ENCODE assay signal across 17 cellular contexts in genomic region chr3:98918586-98918985, GRCh38. TPM values are rescaled to one million over a fixed set of nuclear protein-coding genes. Genes with fewer than 3 reads are reported as not detected.
DNase-seq lines count a peak whose midpoint lies in the region; ATAC-seq and TF ChIP-seq lines count a peak whose summit lies in the region.
"Had no signal": no experiment of that assay in that cellular context is flagged by ENCODE, and none has a peak within 500 bp of the region (broad histone marks: within the 10 kb centered on the region; RNA-seq: fewer than 3 reads in every experiment).

No MANE protein-coding gene starts in this region.

- H3K4me2 ChIP-seq in osteoblast (ENCODE audit: insufficient read depth, low read length) = peak overlapping the region; percentile 3

- H3K27me3 ChIP-seq in brain microvascular endothelial cell (replicated peaks) = no peaks in the 10 kb centered on the region
- no peaks in the 10 kb centered on the region for H3K27me3 ChIP-seq in osteoblast (ENCODE audit: insufficient read depth, low read length)
- peaks cover 0 to 3% of the 10 kb centered on the region in 2 donors for H3K27me3 ChIP-seq in naive thymus-derived CD4-positive, alpha-beta T cell (ENCODE audit: control insufficient read depth in 2 of 2, insufficient read depth in 2 of 2, low read length in 2 of 2)

- in situ Hi-C loops in brain microvascular endothelial cell (cut with HindIII; ENCODE audit: low pct_ligation_motif_present, low sequenced_read_pairs) = no loop called here

- H3K9me3 Mint-ChIP-seq in naive thymus-derived CD4-positive, alpha-beta T cell = no peaks in the 10 kb centered on the region
- no peaks in the 10 kb centered on the region for H3K9me3 Mint-ChIP-seq in MCF 10A (ENCODE audit: unreplicated experiment)
- H3K9me3 Mint-ChIP-seq: CD4-positive, alpha-beta T cell had no signal

- peaks cover 64% of the 10 kb centered on the region for H3K4me1 ChIP-seq in osteoblast (ENCODE audit: insufficient read depth, low read length)
- H3K4me1 ChIP-seq in naive thymus-derived CD4-positive, alpha-beta T cell (ENCODE audit: control insufficient read depth in 2 of 2, insufficient read depth in 2 of 2, low read length in 2 of 2) = no peaks in the 10 kb centered on the region

- no peak overlapping the region for H2AFZ ChIP-seq in osteoblast (ENCODE audit: low read length)

- no peaks in the 10 kb centered on the region for H3K36me3 Mint-ChIP-seq in naive thymus-derived CD4-positive, alpha-beta T cell
- H3K36me3 Mint-ChIP-seq in MCF 10A (ENCODE audit: insufficient read depth, unreplicated experiment) = no peaks in the 10 kb centered on the region

- intact Hi-C loops in naive thymus-derived CD4-positive, alpha-beta T cell (cut with micrococcal nuclease) = no loop called here
- intact Hi-C loops in MCF 10A (cut with micrococcal nuclease) = no loop called here

- no peaks in the 10 kb centered on the region for H3K36me3 ChIP-seq in brain microvascular endothelial cell (replicated peaks)
- H3K36me3 ChIP-seq in osteoblast (ENCODE audit: insufficient read depth, low read length) = no peaks in the 10 kb centered on the region
- no peaks in the 10 kb centered on the region for H3K36me3 ChIP-seq in naive thymus-derived CD4-positive, alpha-beta T cell (ENCODE audit: control insufficient read depth in 2 of 3, insufficient read depth in 3 of 3, low read length in 3 of 3)

- no peak overlapping the region for H3K27ac Mint-ChIP-seq in naive thymus-derived CD4-positive, alpha-beta T cell
- H3K27ac Mint-ChIP-seq in MCF 10A (ENCODE audit: low read depth, unreplicated experiment) = no peak overlapping the region
- H3K27ac Mint-ChIP-seq: B cell; CD4-positive, alpha-beta T cell had no signal

- no peaks in the 10 kb centered on the region for H3K9me3 ChIP-seq in osteoblast (ENCODE audit: low read depth, low read length)
- no peaks in the 10 kb centered on the region for H3K9me3 ChIP-seq in naive thymus-derived CD4-positive, alpha-beta T cell (ENCODE audit: control insufficient read depth in 2 of 3, low read length in 3 of 3)

- no peak overlapping the region for H3K4me3 Mint-ChIP-seq in naive thymus-derived CD4-positive, alpha-beta T cell
- H3K4me3 Mint-ChIP-seq in MCF 10A (ENCODE audit: unreplicated experiment) = no peak overlapping the region
- H3K4me3 Mint-ChIP-seq: B cell; CD4-positive, alpha-beta T cell had no signal

- no peak for ATAC-seq in naive thymus-derived CD4-positive, alpha-beta T cell

- H3K79me2 ChIP-seq in osteoblast (ENCODE audit: insufficient read depth, low read length) = no peaks in the 10 kb centered on the region

- H3K4me1 Mint-ChIP-seq in naive thymus-derived CD4-positive, alpha-beta T cell = no peaks in the 10 kb centered on the region
- peaks cover 19% of the 10 kb centered on the region for H3K4me1 Mint-ChIP-seq in MCF 10A (ENCODE audit: insufficient read depth, unreplicated experiment)
- H3K4me1 Mint-ChIP-seq: B cell had no signal

- BruUV-seq in MCF 10A (replicated peaks; lab: Mats Ljungman, UMichigan) = no TSS peak

- CTCF ChIA-PET in naive thymus-derived CD4-positive, alpha-beta T cell (lab: Charles Lee) = no interaction called here
- CTCF ChIA-PET in MCF 10A (lab: Yijun Ruan, JAX) = no interaction called here

- POLR2A ChIA-PET in naive thymus-derived CD4-positive, alpha-beta T cell (lab: Charles Lee) = no interaction called here
- POLR2A ChIA-PET in MCF 10A (lab: Yijun Ruan, JAX) = interaction anchor here (0.7 to 1.6 kb wide), 3 partner anchors 9 to 36 kb away, joined by 3 to 11 read pairs (median 3); partner anchors contain the start of gene DCBLD2

- H3K4me3 ChIP-seq in brain microvascular endothelial cell (ENCODE audit: low read depth, low read length) (no peak overlapping the region), osteoblast (ENCODE audit: insufficient read depth, low read length) (no peak overlapping the region)
- no peak overlapping the region for H3K4me3 ChIP-seq in naive thymus-derived CD4-positive, alpha-beta T cell (ENCODE audit: low read length)

- no peaks in the 10 kb centered on the region for H4K20me1 ChIP-seq in osteoblast (ENCODE audit: insufficient read depth, low read length)

- TF ChIP-seq CTCF in brain microvascular endothelial cell (IDR thresholded peaks at IDR 0.05; ENCODE audit: low read depth, low read length, missing control alignments) = no peak
- TF ChIP-seq CTCF in osteoblast (IDR thresholded peaks at IDR 0.05; ENCODE audit: extremely low read depth, low read depth, low read length) = no peak
- TF ChIP-seq CTCF in MCF 10A (IDR thresholded peaks at IDR 0.05; ENCODE audit: unreplicated experiment) = no peak

- DNase-seq in AG08396 (ENCODE audit: low spot score) (peak; percentile 23), NCI-H226 (peak; percentile 46), brain microvascular endothelial cell (no peak), osteoblast (ENCODE audit: insufficient read length, low spot score, missing footprints) (no peak), MCF 10A (ENCODE audit: unreplicated experiment) (no peak), NCI-H2196 (lab: John Stamatoyannopoulos, UW; ENCODE audit: unreplicated experiment) (no peak), NCI-H146 treated with DMSO at 0.1 percent for 48 hours (lab: John Stamatoyannopoulos, UW; ENCODE audit: unreplicated experiment) (no peak)
- no peak for DNase-seq in naive thymus-derived CD4-positive, alpha-beta T cell
- DNase-seq: CD4-positive, alpha-beta T cell; DMS79; GDM1; Kasumi-1; NCI-H1436 treated with DMSO at 0.1 percent for 48 hours; NCI-H2081 treated with DMSO at 0.1 percent for 48 hours; NCI-H69; NK-92 treated with Interleukin-12 subunit alpha and Interleukin-12 subunit beta, amount 100 ng/mL, for 24 hours had no signal

- H3K27me3 Mint-ChIP-seq in naive thymus-derived CD4-positive, alpha-beta T cell = peaks cover 20 to 51% (median 25%) of the 10 kb centered on the region in 5 donors
- no peaks in the 10 kb centered on the region for H3K27me3 Mint-ChIP-seq in MCF 10A (ENCODE audit: insufficient read depth, unreplicated experiment)

- H3K27ac ChIP-seq in brain microvascular endothelial cell (peak overlapping the region; percentile 55), osteoblast (ENCODE audit: low read depth, low read length) (peak overlapping the region; percentile 56)
- no peak overlapping the region for H3K27ac ChIP-seq in naive thymus-derived CD4-positive, alpha-beta T cell (ENCODE audit: low read depth, low read length)

RNA-seq across cellular contexts. Expression of gene DCBLD2, which starts 17.1 kb away (rescaled TPM):
- total RNA-seq in osteoblast = 187 and 278 TPM in 2 replicates
- total RNA-seq in naive thymus-derived CD4-positive, alpha-beta T cell = 1 to 10 TPM; 1.9 to 4.7 (median 2.9) TPM
- polyA plus RNA-seq in naive thymus-derived CD4-positive, alpha-beta T cell = 1 to 10 TPM; 2.4 to 3.8 TPM
- 161 and 206 TPM in 2 replicates for total RNA-seq in MCF 10A (2022)

Comparison
In these comparisons a context has a peak if more than half of its experiments do, and no peak if none do; other contexts are left out.
1. DNase-seq: peak in AG08396 (single experiment) and NCI-H226 (single experiment); none in brain microvascular endothelial cell (single experiment), osteoblast (single experiment), naive thymus-derived CD4-positive, alpha-beta T cell (0 of 9), MCF 10A (single experiment), NCI-H2196 (single experiment) and NCI-H146 treated with DMSO at 0.1 percent for 48 hours (single experiment).
2. RNA of gene DCBLD2, which starts 17.1 kb away (total RNA-seq): 187 to 278 TPM in osteoblast and 161 to 206 TPM in MCF 10A; 1.9 to 4.7 TPM in naive thymus-derived CD4-positive, alpha-beta T cell; every median in the first group is over 10 times any median in the second.